In the genomic region with DNA sequence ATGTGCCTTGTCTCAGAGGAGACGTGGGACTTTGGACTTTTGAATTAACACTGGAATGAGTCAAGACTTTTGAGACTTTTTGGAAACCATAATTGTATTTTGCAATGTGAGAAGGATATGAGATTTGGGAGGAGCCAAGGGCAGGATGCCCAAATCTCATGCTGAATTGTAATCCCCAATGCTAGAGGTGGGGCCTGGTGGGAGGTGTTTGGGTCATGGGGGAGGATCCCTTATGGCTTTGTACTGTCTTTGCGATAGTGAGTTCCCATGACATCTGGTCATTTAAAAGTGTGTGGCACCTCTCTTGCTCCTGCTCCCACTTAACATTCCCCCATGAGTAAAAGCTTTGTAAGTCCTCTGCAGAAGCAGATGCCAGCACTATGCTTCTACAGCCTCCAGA, we compare ENCODE assay signal across 1 cellular context.
TF ChIP-seq lines count a peak whose summit lies in the region.

No MANE protein-coding gene starts in this region.

TF ChIP-seq in GM23338, 12 proteins besides CTCF, POLR2A, EP300 and RAD21:
- TF ChIP-seq EZH2phosphoT487 (IDR thresholded peaks at IDR 0.05; ENCODE audit: unreplicated experiment): no peak
- TF ChIP-seq, protein P1, sequence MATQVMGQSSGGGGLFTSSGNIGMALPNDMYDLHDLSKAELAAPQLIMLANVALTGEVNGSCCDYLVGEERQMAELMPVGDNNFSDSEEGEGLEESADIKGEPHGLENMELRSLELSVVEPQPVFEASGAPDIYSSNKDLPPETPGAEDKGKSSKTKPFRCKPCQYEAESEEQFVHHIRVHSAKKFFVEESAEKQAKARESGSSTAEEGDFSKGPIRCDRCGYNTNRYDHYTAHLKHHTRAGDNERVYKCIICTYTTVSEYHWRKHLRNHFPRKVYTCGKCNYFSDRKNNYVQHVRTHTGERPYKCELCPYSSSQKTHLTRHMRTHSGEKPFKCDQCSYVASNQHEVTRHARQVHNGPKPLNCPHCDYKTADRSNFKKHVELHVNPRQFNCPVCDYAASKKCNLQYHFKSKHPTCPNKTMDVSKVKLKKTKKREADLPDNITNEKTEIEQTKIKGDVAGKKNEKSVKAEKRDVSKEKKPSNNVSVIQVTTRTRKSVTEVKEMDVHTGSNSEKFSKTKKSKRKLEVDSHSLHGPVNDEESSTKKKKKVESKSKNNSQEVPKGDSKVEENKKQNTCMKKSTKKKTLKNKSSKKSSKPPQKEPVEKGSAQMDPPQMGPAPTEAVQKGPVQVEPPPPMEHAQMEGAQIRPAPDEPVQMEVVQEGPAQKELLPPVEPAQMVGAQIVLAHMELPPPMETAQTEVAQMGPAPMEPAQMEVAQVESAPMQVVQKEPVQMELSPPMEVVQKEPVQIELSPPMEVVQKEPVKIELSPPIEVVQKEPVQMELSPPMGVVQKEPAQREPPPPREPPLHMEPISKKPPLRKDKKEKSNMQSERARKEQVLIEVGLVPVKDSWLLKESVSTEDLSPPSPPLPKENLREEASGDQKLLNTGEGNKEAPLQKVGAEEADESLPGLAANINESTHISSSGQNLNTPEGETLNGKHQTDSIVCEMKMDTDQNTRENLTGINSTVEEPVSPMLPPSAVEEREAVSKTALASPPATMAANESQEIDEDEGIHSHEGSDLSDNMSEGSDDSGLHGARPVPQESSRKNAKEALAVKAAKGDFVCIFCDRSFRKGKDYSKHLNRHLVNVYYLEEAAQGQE (IDR thresholded peaks at IDR 0.05; ENCODE audit: unreplicated experiment): no peak
- TF ChIP-seq CREB1 (CRISPR knock-in tag; IDR thresholded peaks at IDR 0.05; ENCODE audit: low read depth): no peak
- no peak for TF ChIP-seq NANOG (IDR thresholded peaks at IDR 0.05; ENCODE audit: borderline replicate concordance)
- TF ChIP-seq ZNF331 (CRISPR knock-in tag; IDR thresholded peaks at IDR 0.05; ENCODE audit: low read depth): no peak
- no peak for TF ChIP-seq ZNF114 (CRISPR knock-in tag; IDR thresholded peaks at IDR 0.05)
TF ChIP-seq in GM23338: peak in this region for 0.
